Comparison of ENCODE assay signal across 1 cellular context in the genomic region with DNA sequence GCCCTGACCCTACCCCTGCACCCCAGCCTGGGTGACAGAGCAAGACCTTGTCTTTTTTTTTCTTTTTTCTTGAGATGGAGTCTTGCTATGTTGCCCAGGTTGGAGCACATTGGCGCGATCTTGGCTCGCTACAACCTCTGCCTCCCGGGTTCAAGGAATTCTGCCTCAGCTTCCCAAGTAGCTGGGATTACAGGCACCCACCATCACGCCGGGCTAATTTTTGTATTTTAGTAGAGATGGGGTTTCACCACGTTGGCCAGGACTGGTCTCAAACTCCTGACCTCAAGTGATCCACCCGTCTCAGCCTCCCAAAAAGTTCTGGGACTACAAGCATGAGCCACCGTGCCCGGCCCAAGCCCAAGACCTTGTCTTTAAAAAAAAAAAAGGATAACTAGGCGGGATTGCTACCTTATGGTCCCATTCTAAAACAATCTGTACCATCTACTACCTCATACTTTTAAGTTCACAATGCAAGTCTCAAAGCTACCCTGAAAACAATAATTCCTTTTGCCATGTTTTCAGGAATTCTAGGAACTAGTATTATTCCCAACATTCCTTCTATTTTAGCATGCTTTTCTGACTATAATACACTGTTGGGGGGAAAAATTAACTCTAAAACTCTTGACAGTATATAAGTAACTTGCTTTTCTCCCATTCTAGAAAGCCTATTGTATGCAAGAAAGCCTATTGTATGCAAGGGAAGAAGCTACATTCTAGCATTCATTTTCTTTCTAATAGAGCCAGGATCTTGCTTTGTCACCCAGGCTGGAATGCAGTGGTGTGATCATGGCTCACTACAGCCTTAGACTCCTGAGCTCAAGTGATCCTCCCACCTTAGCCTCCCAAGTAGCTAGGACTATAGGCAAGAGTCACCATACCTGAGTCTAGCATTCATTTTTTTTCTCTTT.
TF ChIP-seq lines count a peak whose summit lies in the region.

No MANE protein-coding gene starts in this region.

TF ChIP-seq in HepG2, 621 proteins besides CTCF, POLR2A, EP300 and RAD21:
- no peak for TF ChIP-seq CENPX (CRISPR knock-in tag; IDR thresholded peaks at IDR 0.05)
- TF ChIP-seq JUNB (CRISPR knock-in tag; IDR thresholded peaks at IDR 0.05; ENCODE audit: borderline replicate concordance) = no peak
- TF ChIP-seq SRY (CRISPR knock-in tag; IDR thresholded peaks at IDR 0.05) = no peak
- no peak for TF ChIP-seq CCDC6 (CRISPR knock-in tag; IDR thresholded peaks at IDR 0.05)
- TF ChIP-seq SMYD3 (CRISPR knock-in tag; IDR thresholded peaks at IDR 0.05) = no peak
- TF ChIP-seq ZBTB1 (CRISPR knock-in tag; IDR thresholded peaks at IDR 0.05; ENCODE audit: borderline replicate concordance) = no peak
- no peak for TF ChIP-seq DNMT3B (CRISPR knock-in tag; conservative IDR thresholded peaks at IDR 0.05)
- TF ChIP-seq, protein P1, sequence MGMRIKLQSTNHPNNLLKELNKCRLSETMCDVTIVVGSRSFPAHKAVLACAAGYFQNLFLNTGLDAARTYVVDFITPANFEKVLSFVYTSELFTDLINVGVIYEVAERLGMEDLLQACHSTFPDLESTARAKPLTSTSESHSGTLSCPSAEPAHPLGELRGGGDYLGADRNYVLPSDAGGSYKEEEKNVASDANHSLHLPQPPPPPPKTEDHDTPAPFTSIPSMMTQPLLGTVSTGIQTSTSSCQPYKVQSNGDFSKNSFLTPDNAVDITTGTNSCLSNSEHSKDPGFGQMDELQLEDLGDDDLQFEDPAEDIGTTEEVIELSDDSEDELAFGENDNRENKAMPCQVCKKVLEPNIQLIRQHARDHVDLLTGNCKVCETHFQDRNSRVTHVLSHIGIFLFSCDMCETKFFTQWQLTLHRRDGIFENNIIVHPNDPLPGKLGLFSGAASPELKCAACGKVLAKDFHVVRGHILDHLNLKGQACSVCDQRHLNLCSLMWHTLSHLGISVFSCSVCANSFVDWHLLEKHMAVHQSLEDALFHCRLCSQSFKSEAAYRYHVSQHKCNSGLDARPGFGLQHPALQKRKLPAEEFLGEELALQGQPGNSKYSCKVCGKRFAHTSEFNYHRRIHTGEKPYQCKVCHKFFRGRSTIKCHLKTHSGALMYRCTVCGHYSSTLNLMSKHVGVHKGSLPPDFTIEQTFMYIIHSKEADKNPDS (CRISPR knock-in tag; IDR thresholded peaks at IDR 0.05) = no peak
- 0 out of 2 replicates have a peak, but pooled peaks have one; percentile 11 for TF ChIP-seq ISL2 (CRISPR knock-in tag; IDR thresholded peaks at IDR 0.05)
- TF ChIP-seq, protein P2, sequence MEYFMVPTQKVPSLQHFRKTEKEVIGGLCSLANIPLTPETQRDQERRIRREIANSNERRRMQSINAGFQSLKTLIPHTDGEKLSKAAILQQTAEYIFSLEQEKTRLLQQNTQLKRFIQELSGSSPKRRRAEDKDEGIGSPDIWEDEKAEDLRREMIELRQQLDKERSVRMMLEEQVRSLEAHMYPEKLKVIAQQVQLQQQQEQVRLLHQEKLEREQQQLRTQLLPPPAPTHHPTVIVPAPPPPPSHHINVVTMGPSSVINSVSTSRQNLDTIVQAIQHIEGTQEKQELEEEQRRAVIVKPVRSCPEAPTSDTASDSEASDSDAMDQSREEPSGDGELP (IDR thresholded peaks at IDR 0.05; ENCODE audit: borderline replicate concordance, low read depth) = no peak
- no peak for TF ChIP-seq LCORL (IDR thresholded peaks at IDR 0.05)
- TF ChIP-seq LCORL (CRISPR knock-in tag; IDR thresholded peaks at IDR 0.05) = peak; percentile 29; the same call in 1 of the 2 replicates
- no peak for TF ChIP-seq PHB2 (IDR thresholded peaks at IDR 0.05; ENCODE audit: partially characterized antibody)
- peak; percentile 86 for TF ChIP-seq ZNF121 (CRISPR knock-in tag; IDR thresholded peaks at IDR 0.05)
- TF ChIP-seq FOXM1 (CRISPR knock-in tag; IDR thresholded peaks at IDR 0.05) = no peak
- TF ChIP-seq MIER3 (CRISPR knock-in tag; IDR thresholded peaks at IDR 0.05; ENCODE audit: borderline replicate concordance) = no peak
- peak; percentile 56 for TF ChIP-seq HNRNPH1 (optimal IDR thresholded peaks at IDR 0.05; ENCODE audit: low read depth, low read length)
- TF ChIP-seq RBFOX2 (IDR thresholded peaks at IDR 0.05; ENCODE audit: low read depth, low read length) = 0 out of 2 replicates have a peak, but pooled peaks have one; percentile 28
- 0 out of 2 replicates have a peak, but pooled peaks have one; percentile 1 for TF ChIP-seq CHD2 (IDR thresholded peaks at IDR 0.05; ENCODE audit: low read depth, low read length)
- TF ChIP-seq ZUFSP (CRISPR knock-in tag; IDR thresholded peaks at IDR 0.05; ENCODE audit: borderline replicate concordance) = no peak
- no peak for TF ChIP-seq ZNF205 (CRISPR knock-in tag; IDR thresholded peaks at IDR 0.05)
- 0 out of 2 replicates have a peak, but pooled peaks have one; percentile 13 for TF ChIP-seq POLR2AphosphoS5 (IDR thresholded peaks at IDR 0.05; ENCODE audit: low read depth, low read length)
- no peak for TF ChIP-seq NCOA5 (CRISPR knock-in tag; IDR thresholded peaks at IDR 0.05)
- TF ChIP-seq SMC3 (IDR thresholded peaks at IDR 0.05; ENCODE audit: low read length) = no peak
- 0 out of 2 replicates have a peak, but pooled peaks have one; percentile 25 for TF ChIP-seq ZNF740 (CRISPR knock-in tag; IDR thresholded peaks at IDR 0.05)
- TF ChIP-seq ZNF343 (CRISPR knock-in tag; IDR thresholded peaks at IDR 0.05) = no peak
- no peak for TF ChIP-seq MEIS2 (CRISPR knock-in tag; IDR thresholded peaks at IDR 0.05)
- TF ChIP-seq, protein P3, sequence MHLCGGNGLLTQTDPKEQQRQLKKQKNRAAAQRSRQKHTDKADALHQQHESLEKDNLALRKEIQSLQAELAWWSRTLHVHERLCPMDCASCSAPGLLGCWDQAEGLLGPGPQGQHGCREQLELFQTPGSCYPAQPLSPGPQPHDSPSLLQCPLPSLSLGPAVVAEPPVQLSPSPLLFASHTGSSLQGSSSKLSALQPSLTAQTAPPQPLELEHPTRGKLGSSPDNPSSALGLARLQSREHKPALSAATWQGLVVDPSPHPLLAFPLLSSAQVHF (CRISPR knock-in tag; IDR thresholded peaks at IDR 0.05) = no peak
